Comparison of ENCODE assay signal across 9 cellular contexts in the genomic region with DNA sequence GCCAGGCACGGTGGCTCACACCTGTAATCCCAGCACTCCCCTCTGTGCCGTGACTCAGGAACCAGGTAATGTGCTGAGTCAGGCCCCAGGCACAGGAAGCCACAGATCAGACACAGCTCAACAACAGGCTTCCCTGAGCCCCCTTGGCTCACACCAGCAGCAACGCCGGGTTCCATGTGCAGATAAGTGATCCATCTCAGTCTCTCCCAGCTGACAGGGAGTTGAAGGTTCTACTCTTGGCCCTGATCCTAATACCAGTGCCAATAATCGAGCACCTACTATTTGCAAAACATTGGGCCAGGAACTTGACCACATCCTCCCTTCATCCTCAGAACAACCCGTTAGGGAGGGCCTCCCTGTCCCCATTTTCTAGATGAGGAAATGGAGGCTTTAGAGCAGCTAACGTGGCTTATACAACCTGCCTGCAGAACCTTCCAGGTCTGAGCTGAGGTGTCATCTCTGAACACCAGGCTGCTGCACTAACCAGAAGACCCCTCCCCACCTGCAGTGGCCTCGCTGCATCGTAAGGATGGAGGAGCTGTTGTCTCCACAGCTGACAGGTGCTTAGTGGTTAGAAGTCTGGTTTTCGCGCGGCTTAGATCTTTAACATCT.
A peak's percentile ranks its signal among the peaks of the same experiment; 100 is the strongest.
DNase-seq lines count a peak whose midpoint lies in the region; ATAC-seq and TF ChIP-seq lines count a peak whose summit lies in the region.
"Had no signal": no experiment of that assay in that cellular context is flagged by ENCODE, and none has a peak within 500 bp of the region (broad histone marks: within the 10 kb centered on the region; RNA-seq: fewer than 3 reads in every experiment).

No MANE protein-coding gene starts in this region.

- no peaks in the 10 kb centered on the region for H3K9me3 Mint-ChIP-seq in activated CD4-positive, alpha-beta T cell treated with anti-CD3 and anti-CD28 coated beads for 36 hours (ENCODE audit: low read depth)

- H3K27me3 Mint-ChIP-seq in activated CD4-positive, alpha-beta T cell treated with anti-CD3 and anti-CD28 coated beads for 36 hours, result no peaks in the 10 kb centered on the region

- intact Hi-C loops in activated CD4-positive, alpha-beta T cell treated with anti-CD3 and anti-CD28 coated beads for 36 hours (cut with DNase I, micrococcal nuclease), result loop anchor here in 1 of 2 experiments (2.0 kb wide), 1 partner anchor 16 kb away; no protein-coding TSS in a partner anchor
- intact Hi-C loops in esophagus squamous epithelium (cut with DNase I) (no loop called here), prostate gland (cut with DNase I) (no loop called here)

- WGBS in esophagus squamous epithelium, 2 donors, result 45 to 63% methylated on average over 8 to 12 of the region's 12 CpGs
- 81% methylated on average over 12 of the region's 12 CpGs for WGBS in prostate gland
- 85 to 88% methylated on average over 4 to 7 of the region's 12 CpGs for WGBS in gastroesophageal sphincter (ENCODE audit: low coverage in 1 of 2), 2 donors

- H3K36me3 ChIP-seq in HEK293 (ENCODE audit: control insufficient read depth in 2 of 2, insufficient read depth in 1 of 2, low read length in 2 of 2), result no peaks in the 10 kb centered on the region
- H3K36me3 ChIP-seq in esophagus squamous epithelium, result no peaks in the 10 kb centered on the region
- H3K36me3 ChIP-seq in prostate gland, result no peaks in the 10 kb centered on the region
- peaks cover 0 to 12% of the 10 kb centered on the region in 2 donors for H3K36me3 ChIP-seq in gastroesophageal sphincter

- TF ChIP-seq CTCF in HEK293 (tag by site-specific recombination; IDR thresholded peaks at IDR 0.05) (no peak), esophagus squamous epithelium (IDR thresholded peaks at IDR 0.05) (peak in 2 of 6 experiments; percentile 33 to 39), prostate gland (IDR thresholded peaks at IDR 0.05) (no peak), gastroesophageal sphincter (IDR thresholded peaks at IDR 0.05) (no peak)

- peak overlapping the region; percentile 60 for H3K27ac Mint-ChIP-seq in activated CD4-positive, alpha-beta T cell treated with anti-CD3 and anti-CD28 coated beads for 36 hours

- DNase-seq in CD1c-positive myeloid dendritic cell (ENCODE audit: extremely low spot score) (peak; percentile 24), esophagus squamous epithelium (lab: John Stamatoyannopoulos, UW) (no peak), prostate gland (ENCODE audit: low spot score) (no peak), H4 (ENCODE audit: low spot score) (no peak), SKM-1 (lab: John Stamatoyannopoulos, UW; ENCODE audit: unreplicated experiment) (no peak)
- DNase-seq in activated CD4-positive, alpha-beta T cell treated with anti-CD3 and anti-CD28 coated beads for 36 hours, result peak; percentile 80

- no peak overlapping the region for H3K4me3 ChIP-seq in HEK293 (ENCODE audit: low read depth, low read length)
- H3K4me3 ChIP-seq in esophagus squamous epithelium, result peak overlapping the region in 1 of 4 donors; percentile 0
- H3K4me3 ChIP-seq in prostate gland, result no peak overlapping the region
- H3K4me3 ChIP-seq in gastroesophageal sphincter, result no peak overlapping the region

- H3K27ac ChIP-seq in HEK293 (ENCODE audit: extremely low read depth, low read depth, low read length) (no peak overlapping the region), esophagus squamous epithelium (peak overlapping the region in 3 of 4 donors; percentile 34 to 60 (median 45)), prostate gland (no peak overlapping the region), gastroesophageal sphincter (no peak overlapping the region)
- H3K27ac ChIP-seq: C4-2B had no signal

- H3K4me1 Mint-ChIP-seq in activated CD4-positive, alpha-beta T cell treated with anti-CD3 and anti-CD28 coated beads for 36 hours, result peaks cover 53% of the 10 kb centered on the region

- CTCF ChIA-PET in HEK293 (lab: Yijun Ruan, JAX), result interaction anchor here (0.6 to 1.4 kb wide), 7 partner anchors 10 to 280 kb away, joined by 3 to 6 read pairs (median 4); no protein-coding TSS in a partner anchor
- CTCF ChIA-PET in activated CD4-positive, alpha-beta T cell treated with anti-CD3 and anti-CD28 coated beads for 36 hours (lab: Charles Lee), result interaction anchor here (0.6 to 8.9 kb wide), 8 partner anchors 10 to 456 kb away, joined by 3 to 67 read pairs (median 4); no protein-coding TSS in a partner anchor

- H3K4me1 ChIP-seq in HEK293 (ENCODE audit: control insufficient read depth, insufficient read depth, low read length) (no peaks in the 10 kb centered on the region), esophagus squamous epithelium (peaks cover 0 to 34% (median 17%) of the 10 kb centered on the region in 3 donors), prostate gland (replicated peaks) (no peaks in the 10 kb centered on the region), gastroesophageal sphincter (no peaks in the 10 kb centered on the region)

- ATAC-seq in activated CD4-positive, alpha-beta T cell treated with anti-CD3 and anti-CD28 coated beads for 36 hours, result peak; percentile 70
- ATAC-seq in gastroesophageal sphincter, result no peak

- TF ChIP-seq EP300 in gastroesophageal sphincter (IDR thresholded peaks at IDR 0.05), result no peak

- peak overlapping the region; percentile 44 for H3K4me3 Mint-ChIP-seq in activated CD4-positive, alpha-beta T cell treated with anti-CD3 and anti-CD28 coated beads for 36 hours

- POLR2A ChIA-PET in HEK293 (lab: Yijun Ruan, JAX), result no interaction called here
- POLR2A ChIA-PET in activated CD4-positive, alpha-beta T cell treated with anti-CD3 and anti-CD28 coated beads for 36 hours (lab: Charles Lee), result interaction anchor here (0.5 to 0.6 kb wide), 2 partner anchors 203 to 358 kb away, joined by 5 to 8 read pairs; no protein-coding TSS in a partner anchor

- no peaks in the 10 kb centered on the region for H3K27me3 ChIP-seq in esophagus squamous epithelium
- no peaks in the 10 kb centered on the region for H3K27me3 ChIP-seq in prostate gland (replicated peaks; ENCODE audit: insufficient read depth)
- H3K27me3 ChIP-seq in gastroesophageal sphincter, result no peaks in the 10 kb centered on the region

- TF ChIP-seq POLR2A in esophagus squamous epithelium (IDR thresholded peaks at IDR 0.05) (no peak), prostate gland (IDR thresholded peaks at IDR 0.05) (no peak), gastroesophageal sphincter (IDR thresholded peaks at IDR 0.05) (no peak)

- H3K9me3 ChIP-seq in HEK293 (ENCODE audit: control insufficient read depth, insufficient read depth, low read depth, low read length), result no peaks in the 10 kb centered on the region
- no peaks in the 10 kb centered on the region for H3K9me3 ChIP-seq in esophagus squamous epithelium
- H3K9me3 ChIP-seq in prostate gland, result no peaks in the 10 kb centered on the region
- no peaks in the 10 kb centered on the region for H3K9me3 ChIP-seq in gastroesophageal sphincter

- no peaks in the 10 kb centered on the region for H3K36me3 Mint-ChIP-seq in activated CD4-positive, alpha-beta T cell treated with anti-CD3 and anti-CD28 coated beads for 36 hours (ENCODE audit: low read depth)

TF ChIP-seq in HEK293, 187 proteins besides CTCF, POLR2A, EP300 and RAD21 (continues in another document):
- TF ChIP-seq ZFP37 (tag by site-specific recombination; IDR thresholded peaks at IDR 0.05), result no peak
- TF ChIP-seq, protein P1, sequence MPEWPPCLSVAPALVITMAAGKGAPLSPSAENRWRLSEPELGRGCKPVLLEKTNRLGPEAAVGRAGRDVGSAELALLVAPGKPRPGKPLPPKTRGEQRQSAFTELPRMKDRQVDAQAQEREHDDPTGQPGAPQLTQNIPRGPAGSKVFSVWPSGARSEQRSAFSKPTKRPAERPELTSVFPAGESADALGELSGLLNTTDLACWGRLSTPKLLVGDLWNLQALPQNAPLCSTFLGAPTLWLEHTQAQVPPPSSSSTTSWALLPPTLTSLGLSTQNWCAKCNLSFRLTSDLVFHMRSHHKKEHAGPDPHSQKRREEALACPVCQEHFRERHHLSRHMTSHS (tag by site-specific recombination; IDR thresholded peaks at IDR 0.05), result no peak
- TF ChIP-seq, protein P2, sequence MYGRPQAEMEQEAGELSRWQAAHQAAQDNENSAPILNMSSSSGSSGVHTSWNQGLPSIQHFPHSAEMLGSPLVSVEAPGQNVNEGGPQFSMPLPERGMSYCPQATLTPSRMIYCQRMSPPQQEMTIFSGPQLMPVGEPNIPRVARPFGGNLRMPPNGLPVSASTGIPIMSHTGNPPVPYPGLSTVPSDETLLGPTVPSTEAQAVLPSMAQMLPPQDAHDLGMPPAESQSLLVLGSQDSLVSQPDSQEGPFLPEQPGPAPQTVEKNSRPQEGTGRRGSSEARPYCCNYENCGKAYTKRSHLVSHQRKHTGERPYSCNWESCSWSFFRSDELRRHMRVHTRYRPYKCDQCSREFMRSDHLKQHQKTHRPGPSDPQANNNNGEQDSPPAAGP (tag by site-specific recombination; IDR thresholded peaks at IDR 0.05), result no peak
- no peak for TF ChIP-seq ZNF138 (tag by site-specific recombination; IDR thresholded peaks at IDR 0.05; ENCODE audit: borderline replicate concordance)
- TF ChIP-seq ZBTB17 (tag by site-specific recombination; IDR thresholded peaks at IDR 0.05), result peak; percentile 45; the same call in 1 of the 2 replicates
- TF ChIP-seq ZNF629 (tag by site-specific recombination; IDR thresholded peaks at IDR 0.05), result no peak
- TF ChIP-seq ZNF132 (tag by site-specific recombination; IDR thresholded peaks at IDR 0.05; ENCODE audit: borderline replicate concordance), result no peak
- no peak for TF ChIP-seq HOXA7 (CRISPR knock-in tag; IDR thresholded peaks at IDR 0.05; ENCODE audit: borderline replicate concordance)
- TF ChIP-seq ZNF292 (tag by site-specific recombination; IDR thresholded peaks at IDR 0.05; ENCODE audit: borderline replicate concordance, low read depth), result no peak
- TF ChIP-seq PRDM1 (tag by site-specific recombination; IDR thresholded peaks at IDR 0.05), result no peak
- TF ChIP-seq ZNF664 (tag by site-specific recombination; IDR thresholded peaks at IDR 0.05), result 0 out of 2 replicates have a peak, but pooled peaks have one; percentile 17
- no peak for TF ChIP-seq ZNF837 (tag by site-specific recombination; IDR thresholded peaks at IDR 0.05)
- TF ChIP-seq ZNF571 (tag by site-specific recombination; IDR thresholded peaks at IDR 0.05), result no peak
- TF ChIP-seq, protein P3, sequence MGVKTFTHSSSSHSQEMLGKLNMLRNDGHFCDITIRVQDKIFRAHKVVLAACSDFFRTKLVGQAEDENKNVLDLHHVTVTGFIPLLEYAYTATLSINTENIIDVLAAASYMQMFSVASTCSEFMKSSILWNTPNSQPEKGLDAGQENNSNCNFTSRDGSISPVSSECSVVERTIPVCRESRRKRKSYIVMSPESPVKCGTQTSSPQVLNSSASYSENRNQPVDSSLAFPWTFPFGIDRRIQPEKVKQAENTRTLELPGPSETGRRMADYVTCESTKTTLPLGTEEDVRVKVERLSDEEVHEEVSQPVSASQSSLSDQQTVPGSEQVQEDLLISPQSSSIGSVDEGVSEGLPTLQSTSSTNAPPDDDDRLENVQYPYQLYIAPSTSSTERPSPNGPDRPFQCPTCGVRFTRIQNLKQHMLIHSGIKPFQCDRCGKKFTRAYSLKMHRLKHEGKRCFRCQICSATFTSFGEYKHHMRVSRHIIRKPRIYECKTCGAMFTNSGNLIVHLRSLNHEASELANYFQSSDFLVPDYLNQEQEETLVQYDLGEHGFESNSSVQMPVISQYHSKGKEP (tag by site-specific recombination; IDR thresholded peaks at IDR 0.05), result no peak

Comparison
In these comparisons a context has a peak if more than half of its experiments do, and no peak if none do; other contexts are left out.
1. DNase-seq: peak in CD1c-positive myeloid dendritic cell (single experiment) and activated CD4-positive, alpha-beta T cell treated with anti-CD3 and anti-CD28 coated beads for 36 hours (single experiment); none in esophagus squamous epithelium (single experiment), prostate gland (single experiment), H4 (single experiment) and SKM-1 (single experiment).
2. H3K27ac ChIP-seq: peak in esophagus squamous epithelium (3 of 4); none in HEK293 (single experiment), prostate gland (0 of 2) and gastroesophageal sphincter (0 of 4).